Comparison of ENCODE assay signal across 11 cellular contexts in the genomic region with DNA sequence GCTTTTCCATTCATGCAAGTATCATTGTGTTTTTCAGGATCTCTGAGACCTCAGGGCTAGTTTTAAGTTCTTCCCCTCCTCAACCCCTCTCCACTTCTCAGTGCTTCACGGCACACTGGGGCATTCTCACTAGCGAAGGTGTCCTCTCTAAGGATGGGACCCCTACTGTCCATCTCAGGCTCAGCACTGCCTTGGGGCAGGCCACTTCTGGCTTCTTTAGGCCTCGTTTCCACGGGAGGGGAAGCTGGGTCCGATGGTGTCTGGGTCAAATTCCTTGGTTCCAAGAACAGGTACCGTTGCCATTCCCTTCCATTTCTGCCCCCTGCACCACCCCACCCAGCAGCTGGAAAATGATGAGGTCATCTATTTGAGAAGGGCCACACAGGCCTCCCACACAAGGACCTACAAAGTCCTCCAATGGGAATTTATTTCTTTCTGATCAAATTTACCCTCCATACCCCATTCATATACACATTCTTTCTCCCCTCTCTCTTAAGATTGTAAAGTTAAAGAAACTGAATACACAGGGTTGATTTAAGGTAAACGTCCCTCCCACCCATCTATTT.
"Had no signal": no experiment of that assay in that cellular context is flagged by ENCODE, and none has a peak within 500 bp of the region (broad histone marks: within the 10 kb centered on the region; RNA-seq: fewer than 3 reads in every experiment).

No MANE protein-coding gene starts in this region.

- FAIRE-seq: pancreas had no signal

- H3K4me3 ChIP-seq: esophagus squamous epithelium, lower lobe of right lung, pancreas, sigmoid colon, thyroid gland, uterus had no signal

- H3K9me3 Mint-ChIP-seq: activated T-cell treated with anti-CD3 and anti-CD28 coated beads, Interleukin-2, amount 50 U/mL, for 72 hours; natural killer cell; T-cell had no signal

- DNase-seq: esophagus squamous epithelium had no signal

- H3K27ac ChIP-seq: brain microvascular endothelial cell, esophagus squamous epithelium, lower lobe of right lung, neutrophil, pancreas, sigmoid colon, uterus had no signal

- H3K27me3 ChIP-seq: brain microvascular endothelial cell, esophagus squamous epithelium, pancreas, sigmoid colon, thyroid gland, uterus had no signal

- H3K4me1 ChIP-seq: lower lobe of right lung, pancreas, sigmoid colon, uterus had no signal

- H3K36me3 Mint-ChIP-seq: natural killer cell, T-cell had no signal

- H3K36me3 ChIP-seq: brain microvascular endothelial cell, esophagus squamous epithelium, lower lobe of right lung, neutrophil, pancreas, sigmoid colon, thyroid gland, uterus had no signal

- H3K27ac Mint-ChIP-seq: activated T-cell treated with anti-CD3 and anti-CD28 coated beads, Interleukin-2, amount 50 U/mL, for 72 hours; natural killer cell; T-cell had no signal

- H3K4me3 Mint-ChIP-seq: activated T-cell treated with anti-CD3 and anti-CD28 coated beads, Interleukin-2, amount 50 U/mL, for 72 hours; natural killer cell; T-cell had no signal

- H3K9me3 ChIP-seq: esophagus squamous epithelium, lower lobe of right lung, neutrophil, pancreas, sigmoid colon, thyroid gland, uterus had no signal
